ENCODE assay signal across 17 cellular contexts in genomic region chr1:39348278-39348677, GRCh38.
DNase-seq lines count a peak whose midpoint lies in the region; ATAC-seq and TF ChIP-seq lines count a peak whose summit lies in the region.
"Had no signal": no experiment of that assay in that cellular context is flagged by ENCODE, and none has a peak within 500 bp of the region (broad histone marks: within the 10 kb centered on the region; RNA-seq: fewer than 3 reads in every experiment).

No MANE protein-coding gene starts in this region.

- peaks cover 2% of the 10 kb centered on the region for H3K4me1 Mint-ChIP-seq in activated naive CD4-positive, alpha-beta T cell treated with anti-CD3 and anti-CD28 coated beads for 36 hours (ENCODE audit: low read depth)
- no peaks in the 10 kb centered on the region for H3K4me1 Mint-ChIP-seq in activated CD8-positive, alpha-beta T cell treated with anti-CD3 and anti-CD28 coated beads for 36 hours (ENCODE audit: low read depth)
- peaks cover 5% of the 10 kb centered on the region for H3K4me1 Mint-ChIP-seq in stimulated activated effector memory CD8-positive, alpha-beta T cell treated with anti-CD3 and anti-CD28 coated beads, Interleukin-12 subunit alpha, Interleukin-12 subunit beta, amount 100 ng/mL, for 72 hours

- no peak for ATAC-seq in activated CD8-positive, alpha-beta T cell treated with anti-CD3 and anti-CD28 coated beads for 36 hours
- ATAC-seq in stimulated activated effector memory CD8-positive, alpha-beta T cell treated with anti-CD3 and anti-CD28 coated beads, Interleukin-12 subunit alpha, Interleukin-12 subunit beta, amount 100 ng/mL, for 72 hours, result no peak
- ATAC-seq in GM18511 (IDR thresholded peaks at IDR 0.05; ENCODE audit: unreplicated experiment), result no peak
- ATAC-seq: HCT116, mucosa of descending colon had no signal

- no peaks in the 10 kb centered on the region for H3K9me3 Mint-ChIP-seq in activated naive CD4-positive, alpha-beta T cell treated with anti-CD3 and anti-CD28 coated beads for 36 hours
- no peaks in the 10 kb centered on the region for H3K9me3 Mint-ChIP-seq in activated CD8-positive, alpha-beta T cell treated with anti-CD3 and anti-CD28 coated beads for 36 hours
- no peaks in the 10 kb centered on the region for H3K9me3 Mint-ChIP-seq in stimulated activated effector memory CD8-positive, alpha-beta T cell treated with anti-CD3 and anti-CD28 coated beads, Interleukin-12 subunit alpha, Interleukin-12 subunit beta, amount 100 ng/mL, for 72 hours
- H3K9me3 Mint-ChIP-seq: CD4-positive, alpha-beta T cell had no signal

- TF ChIP-seq CTCF in activated CD8-positive, alpha-beta T cell treated with anti-CD3 and anti-CD28 coated beads for 36 hours (IDR thresholded peaks at IDR 0.05), result no peak

- no peak overlapping the region for H3K4me3 Mint-ChIP-seq in activated naive CD4-positive, alpha-beta T cell treated with anti-CD3 and anti-CD28 coated beads for 36 hours
- no peak overlapping the region for H3K4me3 Mint-ChIP-seq in activated CD8-positive, alpha-beta T cell treated with anti-CD3 and anti-CD28 coated beads for 36 hours
- H3K4me3 Mint-ChIP-seq in stimulated activated effector memory CD8-positive, alpha-beta T cell treated with anti-CD3 and anti-CD28 coated beads, Interleukin-12 subunit alpha, Interleukin-12 subunit beta, amount 100 ng/mL, for 72 hours, result no peak overlapping the region
- H3K4me3 Mint-ChIP-seq: CD4-positive, alpha-beta T cell had no signal

- intact Hi-C loops in activated naive CD4-positive, alpha-beta T cell treated with anti-CD3 and anti-CD28 coated beads for 36 hours (cut with micrococcal nuclease), result no loop called here
- intact Hi-C loops in activated CD8-positive, alpha-beta T cell treated with anti-CD3 and anti-CD28 coated beads for 36 hours (cut with micrococcal nuclease), result no loop called here

- H3K27me3 Mint-ChIP-seq in activated naive CD4-positive, alpha-beta T cell treated with anti-CD3 and anti-CD28 coated beads for 36 hours (ENCODE audit: low read depth), result no peaks in the 10 kb centered on the region
- no peaks in the 10 kb centered on the region for H3K27me3 Mint-ChIP-seq in activated CD8-positive, alpha-beta T cell treated with anti-CD3 and anti-CD28 coated beads for 36 hours
- H3K27me3 Mint-ChIP-seq: CD4-positive, alpha-beta T cell had no signal

- CTCF ChIA-PET in activated naive CD4-positive, alpha-beta T cell treated with anti-CD3 and anti-CD28 coated beads for 36 hours (lab: Charles Lee), result interaction anchor here (0.7 kb wide), 1 partner anchor 1521 kb away, joined by 3 read pairs; no protein-coding TSS in a partner anchor
- CTCF ChIA-PET in activated CD8-positive, alpha-beta T cell treated with anti-CD3 and anti-CD28 coated beads for 36 hours (lab: Charles Lee), result interaction anchor here (1.3 to 1.8 kb wide), 3 partner anchors 10 to 156 kb away, joined by 4 to 7 read pairs (median 4); no protein-coding TSS in a partner anchor

- DNase-seq in activated naive CD4-positive, alpha-beta T cell treated with anti-CD3 and anti-CD28 coated beads for 36 hours, result no peak
- no peak for DNase-seq in activated naive CD4-positive, alpha-beta T cell treated with anti-CD3 and anti-CD28 coated beads, Interleukin-2, amount 50 U/mL, for 16 hours
- DNase-seq in NCI-H146 treated with DMSO at 0.1 percent for 48 hours (lab: John Stamatoyannopoulos, UW; ENCODE audit: unreplicated experiment), result peak; percentile 10
- DNase-seq in activated CD8-positive, alpha-beta T cell treated with anti-CD3 and anti-CD28 coated beads for 36 hours, result no peak
- no peak for DNase-seq in stimulated activated effector memory CD8-positive, alpha-beta T cell treated with anti-CD3 and anti-CD28 coated beads, Interleukin-12 subunit alpha, Interleukin-12 subunit beta, amount 100 ng/mL, for 72 hours (ENCODE audit: low spot score in 2 of 2)
- no peak for DNase-seq in effector CD8-positive, alpha-beta T cell (lab: John Stamatoyannopoulos, UW)
- no peak for DNase-seq in T-helper 9 cell
- DNase-seq: activated gamma-delta T cell treated with Interleukin-2 at 50 U/mL for 16 hours; amygdala; CD4-positive, alpha-beta T cell; dermis blood vessel endothelial cell; foreskin melanocyte; mucosa of descending colon; stimulated activated CD4-positive, alpha-beta T cell treated with anti-CD3 and anti-CD28 coated beads, Interleukin-2, amount 100 ng/mL, for 24 hours; stimulated activated naive CD4-positive, alpha-beta T cell treated with Interleukin-2 at 50 U/mL for 16 hours had no signal

- peak overlapping the region; percentile 3 for H3K27ac Mint-ChIP-seq in activated naive CD4-positive, alpha-beta T cell treated with anti-CD3 and anti-CD28 coated beads for 36 hours
- H3K27ac Mint-ChIP-seq in activated CD8-positive, alpha-beta T cell treated with anti-CD3 and anti-CD28 coated beads for 36 hours, result peak overlapping the region; percentile 5
- peak overlapping the region; percentile 82 for H3K27ac Mint-ChIP-seq in stimulated activated effector memory CD8-positive, alpha-beta T cell treated with anti-CD3 and anti-CD28 coated beads, Interleukin-12 subunit alpha, Interleukin-12 subunit beta, amount 100 ng/mL, for 72 hours
- H3K27ac Mint-ChIP-seq: CD4-positive, alpha-beta T cell had no signal

- H3K36me3 Mint-ChIP-seq in activated naive CD4-positive, alpha-beta T cell treated with anti-CD3 and anti-CD28 coated beads for 36 hours (ENCODE audit: low read depth), result peaks cover 26% of the 10 kb centered on the region
- H3K36me3 Mint-ChIP-seq in activated CD8-positive, alpha-beta T cell treated with anti-CD3 and anti-CD28 coated beads for 36 hours (ENCODE audit: low read depth), result peaks cover 35% of the 10 kb centered on the region
- peaks cover 100% of the 10 kb centered on the region for H3K36me3 Mint-ChIP-seq in stimulated activated effector memory CD8-positive, alpha-beta T cell treated with anti-CD3 and anti-CD28 coated beads, Interleukin-12 subunit alpha, Interleukin-12 subunit beta, amount 100 ng/mL, for 72 hours

- POLR2A ChIA-PET in activated CD8-positive, alpha-beta T cell treated with anti-CD3 and anti-CD28 coated beads for 36 hours (lab: Charles Lee), result no interaction called here

Comparison
In these comparisons a context has a peak if more than half of its experiments do, and no peak if none do; other contexts are left out.
1. H3K27ac Mint-ChIP-seq: peak in every context shown above with its lines; median percentile 82 in stimulated activated effector memory CD8-positive, alpha-beta T cell treated with anti-CD3 and anti-CD28 coated beads, Interleukin-12 subunit alpha, Interleukin-12 subunit beta, amount 100 ng/mL, for 72 hours; 5 in activated CD8-positive, alpha-beta T cell treated with anti-CD3 and anti-CD28 coated beads for 36 hours; 3 in activated naive CD4-positive, alpha-beta T cell treated with anti-CD3 and anti-CD28 coated beads for 36 hours.